ENCODE assay signal across 31 cellular contexts in genomic region chr5:149645725-149646124, GRCh38.
"Had no signal": no experiment of that assay in that cellular context is flagged by ENCODE, and none has a peak within 500 bp of the region (broad histone marks: within the 10 kb centered on the region; RNA-seq: fewer than 3 reads in every experiment).

No MANE protein-coding gene starts in this region.

- ATAC-seq: activated CD4-positive, CD25-positive, alpha-beta regulatory T cell treated with anti-CD3 and anti-CD28 coated beads, Interleukin-2, amount 50 U/mL, for 24 hours; activated T-helper 17 cell treated with anti-CD3 and anti-CD28 coated beads, Interleukin-2, amount 50 U/mL, for 72 hours; T-helper 17 cell had no signal

- H3K9me3 Mint-ChIP-seq: activated B cell treated with CpG ODN at 0.5 μM for 24 hours; activated CD8-positive, alpha-beta T cell treated with anti-CD3 and anti-CD28 coated beads for 36 hours; activated T-cell treated with anti-CD3 and anti-CD28 coated beads, Interleukin-2, amount 50 U/mL, for 4 hours; activated T-helper 17 cell treated with anti-CD3 and anti-CD28 coated beads, Interleukin-2, amount 50 U/mL, for 72 hours; central memory CD8-positive, alpha-beta T cell; dendritic cell treated with granulocyte-macrophage colony-stimulating factor and Interleukin-4, amounts not matched to agents 40 ng/mL and 50 ng/mL, for 4 days; endodermal cell; T-helper 2 cell treated with Interferon-gamma antibody and Interleukin-4, amounts not matched to agents 5 μg/mL and 100 μg/mL, for 36 hours had no signal

- H3K4me3 Mint-ChIP-seq: activated B cell treated with CpG ODN at 0.5 μM for 24 hours; activated CD8-positive, alpha-beta T cell treated with anti-CD3 and anti-CD28 coated beads for 36 hours; activated naive CD8-positive, alpha-beta T cell; activated T-cell treated with anti-CD3 and anti-CD28 coated beads, Interleukin-2, amount 50 U/mL, for 4 hours; activated T-helper 17 cell treated with anti-CD3 and anti-CD28 coated beads, Interleukin-2, amount 50 U/mL, for 72 hours; central memory CD8-positive, alpha-beta T cell; dendritic cell treated with granulocyte-macrophage colony-stimulating factor and Interleukin-4, amounts not matched to agents 40 ng/mL and 50 ng/mL, for 4 days; endodermal cell; T-helper 17 cell; T-helper 2 cell treated with Interferon-gamma antibody and Interleukin-4, amounts not matched to agents 5 μg/mL and 100 μg/mL, for 36 hours had no signal

- H3K4me3 ChIP-seq: coronary artery, dorsolateral prefrontal cortex had no signal

- H3K27me3 Mint-ChIP-seq: activated B cell treated with CpG ODN at 0.5 μM for 24 hours; activated CD8-positive, alpha-beta T cell treated with anti-CD3 and anti-CD28 coated beads for 36 hours; activated naive CD8-positive, alpha-beta T cell; central memory CD8-positive, alpha-beta T cell had no signal

- FAIRE-seq: astrocyte, bronchial epithelial cell, frontal cortex had no signal

- DNase-seq: activated B cell treated with CpG ODN at 0.5 μM for 24 hours; activated CD4-positive, alpha-beta T cell treated with anti-CD3 and anti-CD28 coated beads for 48 hours; activated CD4-positive, alpha-beta T cell treated with anti-CD3 and anti-CD28 coated beads, Interleukin-2, amount 50 U/mL, for 1 hour; activated CD4-positive, alpha-beta T cell treated with anti-CD3 and anti-CD28 coated beads, Interleukin-2, amount 50 U/mL, for 48 hours; activated CD8-positive, alpha-beta memory T cell treated with anti-CD3 and anti-CD28 coated beads for 24 hours; activated CD8-positive, alpha-beta T cell treated with anti-CD3 and anti-CD28 coated beads for 36 hours; activated effector memory CD4-positive, alpha-beta T cell treated with Interleukin-2 at 50 U/mL for 16 hours; activated gamma-delta T cell treated with Interleukin-2 at 50 U/mL for 16 hours; activated naive CD4-positive, alpha-beta T cell treated with anti-CD3 and anti-CD28 coated beads, Interleukin-2, amount 50 U/mL, for 16 hours; activated naive CD4-positive, alpha-beta T cell treated with Interleukin-2 at 50 U/mL for 16 hours; activated T-cell treated with anti-CD3 and anti-CD28 coated beads, Interleukin-2, amount 50 U/mL, for 4 hours; amniotic stem cell; anterior cingulate cortex; brain microvascular endothelial cell; dorsolateral prefrontal cortex; effector memory CD4-positive, alpha-beta T cell; foreskin fibroblast; T-helper 17 cell; T1000; WERI-Rb-1 had no signal

- H3K36me3 Mint-ChIP-seq: activated naive CD8-positive, alpha-beta T cell had no signal

- H3K4me1 Mint-ChIP-seq: activated B cell treated with CpG ODN at 0.5 μM for 24 hours; activated T-helper 17 cell treated with anti-CD3 and anti-CD28 coated beads, Interleukin-2, amount 50 U/mL, for 72 hours; central memory CD8-positive, alpha-beta T cell; endodermal cell had no signal

- H3K27ac Mint-ChIP-seq: activated B cell treated with CpG ODN at 0.5 μM for 24 hours; activated CD8-positive, alpha-beta T cell treated with anti-CD3 and anti-CD28 coated beads for 36 hours; activated naive CD8-positive, alpha-beta T cell; activated T-helper 17 cell treated with anti-CD3 and anti-CD28 coated beads, Interleukin-2, amount 50 U/mL, for 72 hours; dendritic cell treated with granulocyte-macrophage colony-stimulating factor and Interleukin-4, amounts not matched to agents 40 ng/mL and 50 ng/mL, for 4 days; endodermal cell; T-helper 17 cell; T-helper 2 cell treated with Interferon-gamma antibody and Interleukin-4, amounts not matched to agents 5 μg/mL and 100 μg/mL, for 36 hours had no signal

- H3K27me3 ChIP-seq: brain microvascular endothelial cell, dorsolateral prefrontal cortex had no signal

- H3K36me3 ChIP-seq: brain microvascular endothelial cell, WERI-Rb-1 had no signal

- H3K27ac ChIP-seq: brain microvascular endothelial cell, coronary artery, dorsolateral prefrontal cortex, WERI-Rb-1 had no signal
